9 cellular contexts compared by ENCODE assay signal in genomic region chr9:113375057-113376023, GRCh38. TPM values are rescaled to one million over a fixed set of nuclear protein-coding genes. Genes with fewer than 3 reads are reported as not detected.
DNase-seq lines count a peak whose midpoint lies in the region; ATAC-seq and TF ChIP-seq lines count a peak whose summit lies in the region.
"Had no signal": no experiment of that assay in that cellular context is flagged by ENCODE, and none has a peak within 500 bp of the region (broad histone marks: within the 10 kb centered on the region; RNA-seq: fewer than 3 reads in every experiment).

No MANE protein-coding gene starts in this region.

- H3K4me3 ChIP-seq in GM23248 = no peak overlapping the region; the same call in 1 of the 2 replicates
- H3K4me3 ChIP-seq in esophagus (ENCODE audit: low read depth in 1 of 2, low read length in 2 of 2) = peak overlapping the region in 1 of 2 donors; percentile 74
- peak overlapping the region; percentile 82 for H3K4me3 ChIP-seq in psoas muscle

- CTCF ChIA-PET in T-cell (lab: Charles Lee) = interaction anchor here in 1 of 2 donors (0.6 kb wide), 1 partner anchor 196 kb away, joined by 9 read pairs; no protein-coding TSS in a partner anchor

- H3K9me2 ChIP-seq in GM23248 (ENCODE audit: insufficient read depth) = no peaks in the 10 kb centered on the region

- no peaks in the 10 kb centered on the region for H3K9me3 Mint-ChIP-seq in T-cell

- no peaks in the 10 kb centered on the region for H3K27me3 ChIP-seq in GM23248 (replicated peaks; ENCODE audit: insufficient read depth)
- H3K27me3 ChIP-seq in esophagus (ENCODE audit: control insufficient read depth in 1 of 2, insufficient read depth in 2 of 2, low read length in 2 of 2) = no peaks in the 10 kb centered on the region
- no peaks in the 10 kb centered on the region for H3K27me3 ChIP-seq in psoas muscle (ENCODE audit: insufficient read depth in 3 of 3, low read length in 2 of 3)

- H3K36me3 Mint-ChIP-seq in T-cell = peaks cover 6% of the 10 kb centered on the region

- no peak for TF ChIP-seq CTCF in psoas muscle (IDR thresholded peaks at IDR 0.05)

- H4K20me1 ChIP-seq in GM23248 (ENCODE audit: insufficient read depth) = no peaks in the 10 kb centered on the region

- H3F3A ChIP-seq in GM23248 (ENCODE audit: insufficient read depth) = no peaks in the 10 kb centered on the region

- in situ Hi-C loops in GM23248 (cut with MboI) = no loop called here

- H3K4me2 ChIP-seq in GM23248 (ENCODE audit: unreplicated experiment) = no peak overlapping the region

- POLR2A ChIA-PET in T-cell (lab: Charles Lee) = interaction anchor here in 1 of 2 donors (0.6 to 0.7 kb wide), 2 partner anchors 22 to 173 kb away, joined by 3 to 5 read pairs; no protein-coding TSS in a partner anchor

- intact Hi-C loops in psoas muscle (cut with DNase I) = no loop called here

- H3K4me1 ChIP-seq in GM23248 (ENCODE audit: insufficient read depth) = no peaks in the 10 kb centered on the region
- H3K4me1 ChIP-seq in esophagus (ENCODE audit: control insufficient read depth in 2 of 2, insufficient read depth in 2 of 2, low read length in 1 of 2) = no peaks in the 10 kb centered on the region
- H3K4me1 ChIP-seq in psoas muscle = peaks cover 3% of the 10 kb centered on the region

- H3K9ac ChIP-seq in GM23248 = no peak overlapping the region

- peaks cover 0 to 7% of the 10 kb centered on the region in 2 donors for H3K27me3 Mint-ChIP-seq in T-cell

- no peaks in the 10 kb centered on the region for H3K36me3 ChIP-seq in GM23248 (ENCODE audit: low read depth)
- H3K36me3 ChIP-seq in esophagus (ENCODE audit: control insufficient read depth in 2 of 2, insufficient read depth in 2 of 2, low read length in 1 of 2) = peaks cover 12 to 17% of the 10 kb centered on the region in 2 donors
- H3K36me3 ChIP-seq in psoas muscle (ENCODE audit: insufficient read depth in 1 of 2, low read depth in 1 of 2) = peaks cover 7 to 29% of the 10 kb centered on the region in 2 donors

- H3K9me3 ChIP-seq in GM23248 (ENCODE audit: low read depth) (no peaks in the 10 kb centered on the region), esophagus (ENCODE audit: control insufficient read depth in 2 of 2, insufficient read depth in 1 of 2, low read depth in 1 of 2, low read length in 1 of 2) (no peaks in the 10 kb centered on the region), psoas muscle (no peaks in the 10 kb centered on the region)

- ATAC-seq in T-cell (replicated peaks in 1 of 4) = no peak
- no peak for ATAC-seq in psoas muscle
- ATAC-seq in GM18867 (IDR thresholded peaks at IDR 0.05; ENCODE audit: unreplicated experiment) = no peak
- no peak for ATAC-seq in GM21619 (IDR thresholded peaks at IDR 0.05; ENCODE audit: unreplicated experiment)
- ATAC-seq in GM18520 (IDR thresholded peaks at IDR 0.05; ENCODE audit: unreplicated experiment) = no peak

- no peak overlapping the region for H2AFZ ChIP-seq in GM23248

- no peak overlapping the region for H3K27ac ChIP-seq in GM23248
- peak overlapping the region; percentile 9 to 97 for H3K27ac ChIP-seq in esophagus (ENCODE audit: low read depth in 2 of 2, low read length in 1 of 2)
- H3K27ac ChIP-seq in psoas muscle = no peak overlapping the region

- peak overlapping the region; percentile 34 to 88 for H3K27ac Mint-ChIP-seq in T-cell

- H3K79me2 ChIP-seq in GM23248 (ENCODE audit: insufficient read depth) = no peaks in the 10 kb centered on the region

- DNase-seq in GM23248 = peak; percentile 28
- no peak for DNase-seq in T-cell
- DNase-seq in psoas muscle = no peak
- DNase-seq in NCI-H128 (lab: John Stamatoyannopoulos, UW; ENCODE audit: unreplicated experiment) = no peak

- H3K4me3 Mint-ChIP-seq in T-cell = peak overlapping the region; percentile 76 to 84 (median 83)

- WGBS in GM23248 (ENCODE audit: low coverage in 1 of 2, low lambda C conversion rate in 2 of 2, missing lambda C conversion rate in 2 of 2), 2 experiments = 79 to 81% methylated on average over 6 of the region's 6 CpGs
- 68 to 84% methylated on average over 6 of the region's 6 CpGs for WGBS in esophagus, 2 donors
- 85 to 95% (median 90%) methylated on average over 6 of the region's 6 CpGs for WGBS in psoas muscle, 3 donors

- H3K4me1 Mint-ChIP-seq in T-cell = peaks cover 13 to 17% (median 13%) of the 10 kb centered on the region in 3 donors

RNA-seq across cellular contexts. Expression of gene HDHD3, which starts 1.4 kb away (rescaled TPM):
- total RNA-seq in GM23248 (2014; rRNA removed; shearing (Covaris generic)) = 5.3 and 13.2 TPM in 2 replicates
- polyA plus RNA-seq in GM23248 (2016; fragmentation: Nextera tagmentation; extraction: Ambion mirVana) (7.7 and 8.3 TPM in 2 replicates), esophagus (10 to 100 TPM; 43.7 to 46.6 TPM), psoas muscle (10 to 100 TPM in 2 of 3 donors, 1 to 10 TPM in 1; 7.0 to 14.9 (median 12.2) TPM)
- total RNA-seq in T-cell (10 to 100 TPM; 15.2 to 34.6 (median 17.4) TPM), psoas muscle (10 to 100 TPM in 1 of 4 donors, 1 to 10 TPM in 3; 7.3 to 11.5 (median 8.6) TPM)

RNA-seq across cellular contexts. Expression of gene ALAD, which starts 25.7 kb away (rescaled TPM):
- total RNA-seq in GM23248 (2014; rRNA removed; shearing (Covaris generic)) = 9.7 and 13.7 TPM in 2 replicates
- polyA plus RNA-seq in GM23248 (2016; fragmentation: Nextera tagmentation; extraction: Ambion mirVana) (18.5 and 18.7 TPM in 2 replicates), esophagus (10 to 100 TPM; 38.4 TPM), psoas muscle (10 to 100 TPM; 13.7 to 43.1 (median 17.3) TPM)
- total RNA-seq in T-cell (10 to 100 TPM; 23.4 to 40.8 (median 35.2) TPM), psoas muscle (10 to 100 TPM; 13.1 to 29.0 (median 19.8) TPM)

RNA-seq across cellular contexts. Expression of gene BSPRY, which starts 26.0 kb away (rescaled TPM):
- not detected in 2 replicates for total RNA-seq in GM23248 (2014; rRNA removed; shearing (Covaris generic))
- polyA plus RNA-seq in GM23248 (2016; fragmentation: Nextera tagmentation; extraction: Ambion mirVana) (not detected in 2 replicates), esophagus (10 to 100 TPM; 17.2 to 27.5 TPM), psoas muscle (under 1 TPM in 2 of 3 donors, not detected in 1; 0.03 TPM)
- total RNA-seq in T-cell (under 1 TPM; 0.15 to 0.85 (median 0.26) TPM), psoas muscle (not detected)
- total RNA-seq: glomerular endothelial cell had no signal

RNA-seq across cellular contexts. Expression of gene POLE3, which starts 35.1 kb away (rescaled TPM):
- 52.1 and 55.4 TPM in 2 replicates for total RNA-seq in GM23248 (2014; rRNA removed; shearing (Covaris generic))
- polyA plus RNA-seq in GM23248 (2016; fragmentation: Nextera tagmentation; extraction: Ambion mirVana) (49.4 and 55.8 TPM in 2 replicates), esophagus (10 to 100 TPM; 17.4 to 38.9 TPM), psoas muscle (100 to 1,000 TPM in 1 of 3 donors, 10 to 100 TPM in 2; 45.4 to 173 (median 98.5) TPM)
- total RNA-seq in T-cell (10 to 100 TPM; 47.2 to 59.1 (median 50.6) TPM), psoas muscle (10 to 100 TPM; 29.8 to 50.4 (median 38.5) TPM)

RNA-seq across cellular contexts. Expression of gene C9orf43, which starts 35.2 kb away (rescaled TPM):
- 0.13 and 0.76 TPM in 2 replicates for total RNA-seq in GM23248 (2014; rRNA removed; shearing (Covaris generic))
- 0.42 and 0.59 TPM in 2 replicates for polyA plus RNA-seq in GM23248 (2016; fragmentation: Nextera tagmentation; extraction: Ambion mirVana)
- 1 to 10 TPM in 1 of 5 donors, under 1 TPM in 4; 0.28 to 1.1 (median 0.82) TPM for total RNA-seq in T-cell
- under 1 TPM; 0.20 to 0.33 TPM for polyA plus RNA-seq in esophagus
- total RNA-seq in psoas muscle = under 1 TPM in 1 of 4 donors, not detected in 3; 0.73 TPM
- polyA plus RNA-seq in psoas muscle = under 1 TPM in 2 of 3 donors, not detected in 1; 0.07 to 0.79 TPM

Comparison
In these comparisons a context has a peak if more than half of its experiments do, and no peak if none do; other contexts are left out.
1. H3K27ac ChIP-seq: peak in esophagus (2 of 2); none in GM23248 (single experiment) and psoas muscle (single experiment).